9 cellular contexts compared by ENCODE assay signal in genomic region chr10:133325761-133326463, GRCh38. TPM values are rescaled to one million over a fixed set of nuclear protein-coding genes. Genes with fewer than 3 reads are reported as not detected.
DNase-seq lines count a peak whose midpoint lies in the region; TF ChIP-seq lines count a peak whose summit lies in the region.
"Had no signal": no experiment of that assay in that cellular context is flagged by ENCODE, and none has a peak within 500 bp of the region (broad histone marks: within the 10 kb centered on the region; RNA-seq: fewer than 3 reads in every experiment).

No MANE protein-coding gene starts in this region.

- H3K9me2 ChIP-seq in neural cell (ENCODE audit: insufficient read depth, low read length), result no peaks in the 10 kb centered on the region

- H3K4me3 ChIP-seq in ACC112 (ENCODE audit: low read depth, low read length), result peak overlapping the region; percentile 62
- peak overlapping the region; percentile 23; the same call in 1 of the 2 replicates for H3K4me3 ChIP-seq in LNCaP clone FGC (ENCODE audit: low read depth, low read length)
- peak overlapping the region; percentile 43 for H3K4me3 ChIP-seq in endocrine pancreas (ENCODE audit: control insufficient read depth, insufficient read depth, low read length)
- H3K4me3 ChIP-seq in neural cell (ENCODE audit: low read length), result peak overlapping the region; percentile 58

- no peak overlapping the region for H3K4me2 ChIP-seq in neural cell (ENCODE audit: low read length)

- no peak for TF ChIP-seq CTCF in LNCaP clone FGC (IDR thresholded peaks at IDR 0.05; ENCODE audit: control insufficient read depth, extremely low read depth, insufficient read depth)
- TF ChIP-seq CTCF in neural cell (IDR thresholded peaks at IDR 0.05; ENCODE audit: poor library complexity, severe bottlenecking), result no peak

- H3K9me3 ChIP-seq in endocrine pancreas (ENCODE audit: control insufficient read depth, low read length) (no peaks in the 10 kb centered on the region), neural cell (ENCODE audit: low read length) (no peaks in the 10 kb centered on the region)

- peaks cover 42% of the 10 kb centered on the region for H3K27me3 ChIP-seq in ACC112 (ENCODE audit: insufficient read depth, low read length)
- no peaks in the 10 kb centered on the region for H3K27me3 ChIP-seq in endocrine pancreas (ENCODE audit: control insufficient read depth, insufficient read depth, low read length)
- peaks cover 25% of the 10 kb centered on the region for H3K27me3 ChIP-seq in neural cell (ENCODE audit: insufficient read depth, low read depth, low read length)

- no peak for TF ChIP-seq RAD21 in neural cell (conservative IDR thresholded peaks at IDR 0.05)

- H3F3A ChIP-seq in neural cell (ENCODE audit: insufficient read depth, low read length, poor library complexity, severe bottlenecking), result no peaks in the 10 kb centered on the region

- H3K27ac ChIP-seq in ACC112 (ENCODE audit: low read depth, low read length) (no peak overlapping the region), neural cell (ENCODE audit: low read length) (no peak overlapping the region)

- H4K20me1 ChIP-seq in neural cell (ENCODE audit: insufficient read depth), result no peaks in the 10 kb centered on the region

- peaks cover 7% of the 10 kb centered on the region for H3K4me1 ChIP-seq in ACC112 (ENCODE audit: control insufficient read depth, insufficient read depth, low read length, unreplicated experiment)
- H3K4me1 ChIP-seq in endocrine pancreas (ENCODE audit: control insufficient read depth, insufficient read depth, low read length), result no peaks in the 10 kb centered on the region

- H3K36me3 ChIP-seq in ACC112 (ENCODE audit: insufficient read depth, low read length) (no peaks in the 10 kb centered on the region), endocrine pancreas (ENCODE audit: control insufficient read depth, insufficient read depth, low read length) (no peaks in the 10 kb centered on the region), neural cell (ENCODE audit: insufficient read depth, low read length) (no peaks in the 10 kb centered on the region)

- DNase-seq in LNCaP clone FGC (ENCODE audit: low read depth) (no peak), GF-D8 (lab: John Stamatoyannopoulos, UW) (no peak), SW 1271 (lab: John Stamatoyannopoulos, UW) (no peak), HuH-7.5 (ENCODE audit: low spot score) (no peak)
- no peak for DNase-seq in activated CD4-positive, CD25-positive, alpha-beta regulatory T cell treated with anti-CD3 and anti-CD28 coated beads, Interleukin-2, amount 50 U/mL, for 72 hours
- DNase-seq: NCI-H446 treated with DMSO at 0.1 percent for 48 hours had no signal

- no peaks in the 10 kb centered on the region for H3K79me2 ChIP-seq in ACC112 (ENCODE audit: control insufficient read depth, insufficient read depth, low read length, unreplicated experiment)
- H3K79me2 ChIP-seq in neural cell (replicated peaks; ENCODE audit: insufficient read depth, low read length), result no peaks in the 10 kb centered on the region

- H3K9ac ChIP-seq in endocrine pancreas (ENCODE audit: control insufficient read depth, insufficient read depth, low read length) (peak overlapping the region; percentile 34), neural cell (ENCODE audit: low read length) (peak overlapping the region; percentile 36)

- H2AFZ ChIP-seq in ACC112 (ENCODE audit: low read length, unreplicated experiment) (peak overlapping the region; percentile 12), neural cell (ENCODE audit: low read depth, low read length) (no peak overlapping the region)

- no peak for TF ChIP-seq EP300 in neural cell (conservative IDR thresholded peaks at IDR 0.05; ENCODE audit: poor library complexity, severe bottlenecking)

TF ChIP-seq in neural cell, 6 proteins besides CTCF, POLR2A, EP300 and RAD21:
- no peak for TF ChIP-seq POLR2AphosphoS5 (IDR thresholded peaks at IDR 0.05)

RNA-seq across cellular contexts. Expression of gene CALY, which starts 10.8 kb away (rescaled TPM):
- 3.7 and 6.8 TPM in 2 replicates for polyA plus RNA-seq in neural cell
- polyA minus RNA-seq in neural cell, result 0.97 and 1.2 TPM in 2 replicates

RNA-seq across cellular contexts. Expression of gene ZNF511, which starts 17.2 kb away (rescaled TPM):
- 16.8 and 17.6 TPM in 2 replicates for polyA plus RNA-seq in neural cell
- polyA minus RNA-seq in neural cell, result 10.9 and 13.1 TPM in 2 replicates

RNA-seq across cellular contexts. Expression of gene TUBGCP2, which starts 17.2 kb away (rescaled TPM):
- 34.5 and 63.1 TPM in 2 replicates for polyA plus RNA-seq in neural cell
- polyA minus RNA-seq in neural cell, result 45.8 and 49.4 TPM in 2 replicates

RNA-seq across cellular contexts. Expression of gene PRAP1, which starts 21.3 kb away (rescaled TPM):
- polyA plus RNA-seq in neural cell, result not detected in 2 replicates
- not detected in 2 replicates for polyA minus RNA-seq in neural cell

RNA-seq across cellular contexts. Expression of gene FUOM, which starts 31.9 kb away (rescaled TPM):
- not detected in 2 replicates for polyA plus RNA-seq in neural cell
- polyA minus RNA-seq in neural cell, result not detected in 2 replicates
